8 cellular contexts compared by ENCODE assay signal in the genomic region with DNA sequence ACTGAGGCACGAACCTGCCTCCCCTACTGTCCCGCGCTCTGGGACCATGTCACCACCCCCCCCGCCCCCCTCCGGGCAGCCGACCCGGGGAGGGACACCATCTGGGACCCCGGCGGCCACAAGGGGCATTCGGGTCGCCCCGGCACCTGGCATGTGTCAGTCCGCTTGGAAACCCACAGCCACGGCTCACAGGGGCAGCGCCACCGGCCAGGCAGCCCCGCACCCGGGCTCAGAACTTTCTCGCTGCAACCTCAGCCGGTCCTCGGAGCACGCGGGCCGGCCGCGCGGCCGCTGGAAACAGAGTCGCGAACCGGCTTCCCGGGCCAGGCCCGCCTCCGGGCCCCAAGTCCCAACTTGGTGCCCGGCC.
A peak's percentile ranks its signal among the peaks of the same experiment; 100 is the strongest.
DNase-seq lines count a peak whose midpoint lies in the region; TF ChIP-seq lines count a peak whose summit lies in the region.

No MANE protein-coding gene starts in this region.

- TF ChIP-seq POLR2A in esophagus squamous epithelium (IDR thresholded peaks at IDR 0.05), result no peak

- DNase-seq in activated T-cell treated with anti-CD3 and anti-CD28 coated beads, Interleukin-2, amount 50 U/mL, for 1 hour, result peak; percentile 31
- DNase-seq in activated T-cell treated with anti-CD3 and anti-CD28 coated beads for 4 hours (no peak), SK-N-SH (peak; percentile 69), esophagus squamous epithelium (lab: John Stamatoyannopoulos, UW) (no peak), osteoblast (ENCODE audit: insufficient read length, low spot score, missing footprints) (no peak), 8988T (no peak), NCI-H2029 (lab: John Stamatoyannopoulos, UW) (no peak)
- DNase-seq in activated CD4-positive, CD25-positive, alpha-beta regulatory T cell (lab: John Stamatoyannopoulos, UW), result no peak

- TF ChIP-seq EP300 in SK-N-SH (IDR thresholded peaks at IDR 0.05; ENCODE audit: borderline replicate concordance in 1 of 2, low read depth in 1 of 2, low read length in 1 of 2), result no peak

- no peak for TF ChIP-seq RAD21 in SK-N-SH (IDR thresholded peaks at IDR 0.05; ENCODE audit: low read length)

- H3K27me3 ChIP-seq in SK-N-SH (ENCODE audit: insufficient read depth), result no peaks in the 10 kb centered on the region
- no peaks in the 10 kb centered on the region for H3K27me3 ChIP-seq in esophagus squamous epithelium
- H3K27me3 ChIP-seq in osteoblast (ENCODE audit: insufficient read depth, low read length), result no peaks in the 10 kb centered on the region

- peak overlapping the region; percentile 59 to 61 for H3K4me3 ChIP-seq in SK-N-SH (ENCODE audit: low read depth in 2 of 2, low read length in 1 of 2)
- H3K4me3 ChIP-seq in esophagus squamous epithelium, result peak overlapping the region; percentile 70 to 96 (median 90)
- H3K4me3 ChIP-seq in osteoblast (ENCODE audit: insufficient read depth, low read length), result peak overlapping the region; percentile 73

- peak overlapping the region; percentile 11; the same call in 1 of the 2 replicates for H3K9ac ChIP-seq in SK-N-SH

- intact Hi-C loops in esophagus squamous epithelium (cut with DNase I), result no loop called here

- H4K20me1 ChIP-seq in SK-N-SH (ENCODE audit: insufficient read depth) (peaks cover 9% of the 10 kb centered on the region; the same call in 1 of the 2 replicates), osteoblast (ENCODE audit: insufficient read depth, low read length) (peaks cover 39% of the 10 kb centered on the region)

- CTCF ChIA-PET in SK-N-SH (lab: Yijun Ruan, JAX), result interaction anchor here (1.4 kb wide), 1 partner anchor 42 kb away, joined by 5 read pairs; no protein-coding TSS in a partner anchor

- TF ChIP-seq CTCF in SK-N-SH (IDR thresholded peaks at IDR 0.05) (no peak), esophagus squamous epithelium (IDR thresholded peaks at IDR 0.05) (no peak), osteoblast (IDR thresholded peaks at IDR 0.05; ENCODE audit: extremely low read depth, low read depth, low read length) (no peak)

- H3K27ac ChIP-seq in SK-N-SH (ENCODE audit: low read depth in 2 of 2, low read length in 1 of 2), result peak overlapping the region; percentile 24 to 47; a peak in 2 of 4 replicates
- peak overlapping the region; percentile 75 to 96 (median 90) for H3K27ac ChIP-seq in esophagus squamous epithelium
- no peak overlapping the region for H3K27ac ChIP-seq in osteoblast (ENCODE audit: low read depth, low read length)

- POLR2A ChIA-PET in SK-N-SH (lab: Yijun Ruan, JAX), result no interaction called here

- H3K4me2 ChIP-seq in SK-N-SH (peak overlapping the region; percentile 79), osteoblast (ENCODE audit: insufficient read depth, low read length) (peak overlapping the region; percentile 92)

- H3F3A ChIP-seq in SK-N-SH (replicated peaks; ENCODE audit: insufficient read depth), result no peaks in the 10 kb centered on the region

- H3K4me1 ChIP-seq in SK-N-SH (ENCODE audit: control insufficient read depth in 1 of 2, insufficient read depth in 2 of 2, low read depth in 1 of 2, low read length in 1 of 2), result peaks cover 5 to 31% of the 10 kb centered on the region in 2 experiments; a peak in 1 of 4 replicates
- H3K4me1 ChIP-seq in esophagus squamous epithelium, result peaks cover 29 to 50% (median 31%) of the 10 kb centered on the region in 3 donors
- H3K4me1 ChIP-seq in osteoblast (ENCODE audit: insufficient read depth, low read length), result peaks cover 33% of the 10 kb centered on the region

- H3K9me2 ChIP-seq in SK-N-SH, result no peaks in the 10 kb centered on the region

- H3K9me3 ChIP-seq in SK-N-SH, result no peaks in the 10 kb centered on the region
- H3K9me3 ChIP-seq in esophagus squamous epithelium, result no peaks in the 10 kb centered on the region
- H3K9me3 ChIP-seq in osteoblast (ENCODE audit: low read depth, low read length), result no peaks in the 10 kb centered on the region

- 0% methylated on average over 1 of the region's 35 CpGs for WGBS in SK-N-SH (ENCODE audit: low lambda C conversion rate)
- WGBS in esophagus squamous epithelium, 2 donors, result no CpG with 5 or more reads among the region's 35 CpGs

- H3K36me3 ChIP-seq in SK-N-SH (replicated peaks in 1 of 2; ENCODE audit: control insufficient read depth in 1 of 2, insufficient read depth in 2 of 2, low read length in 1 of 2) (no peaks in the 10 kb centered on the region), esophagus squamous epithelium (no peaks in the 10 kb centered on the region), osteoblast (ENCODE audit: insufficient read depth, low read length) (no peaks in the 10 kb centered on the region)

- no peak overlapping the region for H2AFZ ChIP-seq in SK-N-SH (ENCODE audit: low read depth)
- H2AFZ ChIP-seq in osteoblast (ENCODE audit: low read length), result no peak overlapping the region

- H3K79me2 ChIP-seq in SK-N-SH (ENCODE audit: insufficient read depth) (peaks cover 12% of the 10 kb centered on the region), osteoblast (ENCODE audit: insufficient read depth, low read length) (peaks cover 36% of the 10 kb centered on the region)

TF ChIP-seq in SK-N-SH, 30 proteins besides CTCF, POLR2A, EP300 and RAD21 (continues in another document):
- TF ChIP-seq YY1 (IDR thresholded peaks at IDR 0.05; ENCODE audit: low read depth) (no peak), CHD2 (IDR thresholded peaks at IDR 0.05; ENCODE audit: low read length, partially characterized antibody) (no peak), GABPA (IDR thresholded peaks at IDR 0.05; ENCODE audit: low read depth) (no peak), EZH2phosphoT487 (IDR thresholded peaks at IDR 0.05; ENCODE audit: borderline replicate concordance, low read depth) (no peak), MEF2A (IDR thresholded peaks at IDR 0.05; ENCODE audit: borderline replicate concordance, low read depth) (no peak), SMC3 (IDR thresholded peaks at IDR 0.05; ENCODE audit: low read depth, low read length) (no peak), POLR2AphosphoS5 (IDR thresholded peaks at IDR 0.05; ENCODE audit: low read depth, low read length) (no peak), RCOR1 (IDR thresholded peaks at IDR 0.05; ENCODE audit: low read length) (no peak), RXRA (IDR thresholded peaks at IDR 0.05; ENCODE audit: borderline replicate concordance, low read depth) (no peak), ELF1 (IDR thresholded peaks at IDR 0.05) (no peak), RFX5 (IDR thresholded peaks at IDR 0.05; ENCODE audit: low read length) (no peak), NRF1 (IDR thresholded peaks at IDR 0.05; ENCODE audit: low read depth, low read length) (no peak), MXI1 (IDR thresholded peaks at IDR 0.05; ENCODE audit: low read depth, low read length) (no peak), GATA2 (CRISPR knock-in tag; IDR thresholded peaks at IDR 0.05) (no peak)
- TF ChIP-seq, protein P1, sequence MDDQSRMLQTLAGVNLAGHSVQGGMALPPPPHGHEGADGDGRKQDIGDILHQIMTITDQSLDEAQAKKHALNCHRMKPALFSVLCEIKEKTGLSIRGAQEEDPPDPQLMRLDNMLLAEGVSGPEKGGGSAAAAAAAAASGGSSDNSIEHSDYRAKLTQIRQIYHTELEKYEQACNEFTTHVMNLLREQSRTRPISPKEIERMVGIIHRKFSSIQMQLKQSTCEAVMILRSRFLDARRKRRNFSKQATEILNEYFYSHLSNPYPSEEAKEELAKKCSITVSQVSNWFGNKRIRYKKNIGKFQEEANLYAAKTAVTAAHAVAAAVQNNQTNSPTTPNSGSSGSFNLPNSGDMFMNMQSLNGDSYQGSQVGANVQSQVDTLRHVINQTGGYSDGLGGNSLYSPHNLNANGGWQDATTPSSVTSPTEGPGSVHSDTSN (IDR thresholded peaks at IDR 0.05), result no peak
- TF ChIP-seq, protein P2, sequence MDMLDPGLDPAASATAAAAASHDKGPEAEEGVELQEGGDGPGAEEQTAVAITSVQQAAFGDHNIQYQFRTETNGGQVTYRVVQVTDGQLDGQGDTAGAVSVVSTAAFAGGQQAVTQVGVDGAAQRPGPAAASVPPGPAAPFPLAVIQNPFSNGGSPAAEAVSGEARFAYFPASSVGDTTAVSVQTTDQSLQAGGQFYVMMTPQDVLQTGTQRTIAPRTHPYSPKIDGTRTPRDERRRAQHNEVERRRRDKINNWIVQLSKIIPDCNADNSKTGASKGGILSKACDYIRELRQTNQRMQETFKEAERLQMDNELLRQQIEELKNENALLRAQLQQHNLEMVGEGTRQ (IDR thresholded peaks at IDR 0.05; ENCODE audit: borderline replicate concordance, low read depth, low read length), result no peak
- TF ChIP-seq, protein P3, sequence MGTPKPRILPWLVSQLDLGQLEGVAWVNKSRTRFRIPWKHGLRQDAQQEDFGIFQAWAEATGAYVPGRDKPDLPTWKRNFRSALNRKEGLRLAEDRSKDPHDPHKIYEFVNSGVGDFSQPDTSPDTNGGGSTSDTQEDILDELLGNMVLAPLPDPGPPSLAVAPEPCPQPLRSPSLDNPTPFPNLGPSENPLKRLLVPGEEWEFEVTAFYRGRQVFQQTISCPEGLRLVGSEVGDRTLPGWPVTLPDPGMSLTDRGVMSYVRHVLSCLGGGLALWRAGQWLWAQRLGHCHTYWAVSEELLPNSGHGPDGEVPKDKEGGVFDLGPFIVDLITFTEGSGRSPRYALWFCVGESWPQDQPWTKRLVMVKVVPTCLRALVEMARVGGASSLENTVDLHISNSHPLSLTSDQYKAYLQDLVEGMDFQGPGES (IDR thresholded peaks at IDR 0.05; ENCODE audit: low read depth, low read length), result no peak
- TF ChIP-seq, protein P4, sequence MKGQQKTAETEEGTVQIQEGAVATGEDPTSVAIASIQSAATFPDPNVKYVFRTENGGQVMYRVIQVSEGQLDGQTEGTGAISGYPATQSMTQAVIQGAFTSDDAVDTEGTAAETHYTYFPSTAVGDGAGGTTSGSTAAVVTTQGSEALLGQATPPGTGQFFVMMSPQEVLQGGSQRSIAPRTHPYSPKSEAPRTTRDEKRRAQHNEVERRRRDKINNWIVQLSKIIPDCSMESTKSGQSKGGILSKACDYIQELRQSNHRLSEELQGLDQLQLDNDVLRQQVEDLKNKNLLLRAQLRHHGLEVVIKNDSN (IDR thresholded peaks at IDR 0.05; ENCODE audit: borderline replicate concordance, low read depth), result no peak
- TF ChIP-seq, protein P5, sequence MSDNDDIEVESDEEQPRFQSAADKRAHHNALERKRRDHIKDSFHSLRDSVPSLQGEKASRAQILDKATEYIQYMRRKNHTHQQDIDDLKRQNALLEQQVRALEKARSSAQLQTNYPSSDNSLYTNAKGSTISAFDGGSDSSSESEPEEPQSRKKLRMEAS (IDR thresholded peaks at IDR 0.05; ENCODE audit: low read depth), result no peak

Comparison
In these comparisons a context has a peak if more than half of its experiments do, and no peak if none do; other contexts are left out.
1. DNase-seq: peak in activated T-cell treated with anti-CD3 and anti-CD28 coated beads, Interleukin-2, amount 50 U/mL, for 1 hour (single experiment) and SK-N-SH (single experiment); none in activated T-cell treated with anti-CD3 and anti-CD28 coated beads for 4 hours (single experiment), esophagus squamous epithelium (single experiment), osteoblast (single experiment), 8988T (single experiment), activated CD4-positive, CD25-positive, alpha-beta regulatory T cell (0 of 4) and NCI-H2029 (single experiment).
2. Peak in every context shown above with its lines, with median percentiles within 50 percentile points of each other: H3K4me3 ChIP-seq.